ENCODE assay signal across 24 cellular contexts in the genomic region with DNA sequence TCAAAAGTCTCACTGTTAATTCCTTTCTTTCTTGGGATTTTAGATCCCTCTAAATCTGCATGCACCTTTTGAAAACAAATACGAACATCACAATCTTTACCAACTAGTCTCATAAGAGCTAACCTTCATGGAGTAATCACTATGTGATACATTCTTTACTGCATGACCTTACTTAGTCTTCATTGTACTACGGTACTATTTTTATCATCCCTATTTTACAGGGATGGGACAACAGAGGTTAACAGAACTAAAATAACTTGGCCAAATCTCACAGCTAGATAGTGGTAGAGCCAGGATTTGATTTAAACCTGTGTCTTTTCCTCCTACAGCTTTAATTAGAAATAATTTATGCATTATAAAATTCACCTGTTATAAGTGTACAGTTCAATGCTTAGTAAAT.
"Had no signal": no experiment of that assay in that cellular context is flagged by ENCODE, and none has a peak within 500 bp of the region (broad histone marks: within the 10 kb centered on the region; RNA-seq: fewer than 3 reads in every experiment).

No MANE protein-coding gene starts in this region.

- DNase-seq: activated CD4-positive, alpha-beta T cell treated with anti-CD3 and anti-CD28 coated beads for 48 hours; activated CD4-positive, CD25-positive, alpha-beta regulatory T cell; activated CD8-positive, alpha-beta memory T cell treated with anti-CD3 and anti-CD28 coated beads, Interleukin-2, amount 10 ng/mL, durations not matched to agents 7 days and 5 days; activated CD8-positive, alpha-beta T cell treated with anti-CD3 and anti-CD28 coated beads for 36 hours; activated gamma-delta T cell treated with Interleukin-2 at 50 U/mL for 16 hours; anterior cingulate cortex; body of pancreas; caudate nucleus; dermis blood vessel endothelial cell; effector CD8-positive, alpha-beta T cell; immature natural killer cell; naive thymus-derived CD4-positive, alpha-beta T cell; posterior cingulate gyrus; stimulated activated CD4-positive, alpha-beta T cell treated with anti-CD3 and anti-CD28 coated beads, Interleukin-4, amount 100 ng/mL, for 4 hours; stimulated activated naive CD8-positive, alpha-beta T cell treated with anti-CD3 and anti-CD28 coated beads, Interleukin-15, amount 100 ng/mL, for 72 hours; T1000 had no signal

- H3K36me3 ChIP-seq: tibial nerve had no signal

- H2AFZ ChIP-seq: hepatocyte had no signal

- H3K4me3 ChIP-seq: body of pancreas, hepatocyte, tibial nerve had no signal

- H3K27ac Mint-ChIP-seq: activated CD8-positive, alpha-beta memory T cell treated with anti-CD3 and anti-CD28 coated beads, Interleukin-2, amount 10 ng/mL, durations not matched to agents 7 days and 5 days; activated CD8-positive, alpha-beta T cell treated with anti-CD3 and anti-CD28 coated beads for 36 hours; activated naive CD4-positive, alpha-beta T cell treated with anti-CD3 and anti-CD28 coated beads, Interleukin-2, amount 50 U/mL, for 24 hours; immature natural killer cell; naive thymus-derived CD4-positive, alpha-beta T cell; stimulated activated naive CD8-positive, alpha-beta T cell treated with anti-CD3 and anti-CD28 coated beads, Interleukin-15, amount 100 ng/mL, for 72 hours; T-helper 1 cell treated with Interleukin-12 subunit alpha and Interleukin-12 subunit beta and Interleukin-4 antibody, amounts not matched to agents 30 μg/mL and 1 μg/mL, for 36 hours had no signal

- H3K9me3 ChIP-seq: body of pancreas, tibial nerve had no signal

- H3K4me1 Mint-ChIP-seq: activated naive CD4-positive, alpha-beta T cell treated with anti-CD3 and anti-CD28 coated beads, Interleukin-2, amount 50 U/mL, for 24 hours; immature natural killer cell had no signal

- H3K27me3 ChIP-seq: body of pancreas, hepatocyte, tibial nerve had no signal

- H3K27ac ChIP-seq: body of pancreas, hepatocyte, tibial nerve had no signal

- H3K27me3 Mint-ChIP-seq: activated CD8-positive, alpha-beta T cell treated with anti-CD3 and anti-CD28 coated beads for 36 hours; activated naive CD4-positive, alpha-beta T cell treated with anti-CD3 and anti-CD28 coated beads, Interleukin-2, amount 50 U/mL, for 24 hours; stimulated activated naive CD8-positive, alpha-beta T cell treated with anti-CD3 and anti-CD28 coated beads, Interleukin-15, amount 100 ng/mL, for 72 hours had no signal

- H3K4me2 ChIP-seq: hepatocyte had no signal

- H3K4me3 Mint-ChIP-seq: activated CD8-positive, alpha-beta memory T cell treated with anti-CD3 and anti-CD28 coated beads, Interleukin-2, amount 10 ng/mL, durations not matched to agents 7 days and 5 days; activated CD8-positive, alpha-beta T cell treated with anti-CD3 and anti-CD28 coated beads for 36 hours; activated naive CD4-positive, alpha-beta T cell treated with anti-CD3 and anti-CD28 coated beads, Interleukin-2, amount 50 U/mL, for 24 hours; activated T-helper 1 cell treated with anti-CD3 and anti-CD28 coated beads, Interleukin-12 subunit alpha, Interleukin-12 subunit beta, Interleukin-2, Interleukin-4 antibody, amounts not matched to agents 30 ng/mL and 10 ng/mL and 1 ng/mL, durations not matched to agents 14 hours and 24 hours and 36 hours; immature natural killer cell; naive thymus-derived CD4-positive, alpha-beta T cell; neural crest cell; stimulated activated naive CD8-positive, alpha-beta T cell treated with anti-CD3 and anti-CD28 coated beads, Interleukin-15, amount 100 ng/mL, for 72 hours; T-helper 1 cell treated with Interleukin-12 subunit alpha and Interleukin-12 subunit beta and Interleukin-4 antibody, amounts not matched to agents 30 μg/mL and 1 μg/mL, for 36 hours had no signal

- H3K79me2 ChIP-seq: hepatocyte had no signal

- H3K36me3 Mint-ChIP-seq: activated naive CD4-positive, alpha-beta T cell treated with anti-CD3 and anti-CD28 coated beads, Interleukin-2, amount 50 U/mL, for 24 hours; immature natural killer cell; naive thymus-derived CD4-positive, alpha-beta T cell had no signal

- H3K4me1 ChIP-seq: body of pancreas, tibial nerve had no signal

- ATAC-seq: body of pancreas; esophagus mucosa; left lobe of liver; naive thymus-derived CD4-positive, alpha-beta T cell; stimulated activated naive CD8-positive, alpha-beta T cell treated with anti-CD3 and anti-CD28 coated beads, Interleukin-15, amount 100 ng/mL, for 72 hours had no signal

- H3K9me3 Mint-ChIP-seq: activated CD8-positive, alpha-beta T cell treated with anti-CD3 and anti-CD28 coated beads for 36 hours; activated naive CD4-positive, alpha-beta T cell treated with anti-CD3 and anti-CD28 coated beads, Interleukin-2, amount 50 U/mL, for 24 hours; activated T-helper 1 cell treated with anti-CD3 and anti-CD28 coated beads, Interleukin-12 subunit alpha, Interleukin-12 subunit beta, Interleukin-2, Interleukin-4 antibody, amounts not matched to agents 30 ng/mL and 10 ng/mL and 1 ng/mL, durations not matched to agents 14 hours and 24 hours and 36 hours; immature natural killer cell; naive thymus-derived CD4-positive, alpha-beta T cell; neural crest cell; stimulated activated naive CD8-positive, alpha-beta T cell treated with anti-CD3 and anti-CD28 coated beads, Interleukin-15, amount 100 ng/mL, for 72 hours; T-helper 1 cell treated with Interleukin-12 subunit alpha and Interleukin-12 subunit beta and Interleukin-4 antibody, amounts not matched to agents 30 μg/mL and 1 μg/mL, for 36 hours had no signal
